15 cellular contexts compared by ENCODE assay signal in the genomic region with DNA sequence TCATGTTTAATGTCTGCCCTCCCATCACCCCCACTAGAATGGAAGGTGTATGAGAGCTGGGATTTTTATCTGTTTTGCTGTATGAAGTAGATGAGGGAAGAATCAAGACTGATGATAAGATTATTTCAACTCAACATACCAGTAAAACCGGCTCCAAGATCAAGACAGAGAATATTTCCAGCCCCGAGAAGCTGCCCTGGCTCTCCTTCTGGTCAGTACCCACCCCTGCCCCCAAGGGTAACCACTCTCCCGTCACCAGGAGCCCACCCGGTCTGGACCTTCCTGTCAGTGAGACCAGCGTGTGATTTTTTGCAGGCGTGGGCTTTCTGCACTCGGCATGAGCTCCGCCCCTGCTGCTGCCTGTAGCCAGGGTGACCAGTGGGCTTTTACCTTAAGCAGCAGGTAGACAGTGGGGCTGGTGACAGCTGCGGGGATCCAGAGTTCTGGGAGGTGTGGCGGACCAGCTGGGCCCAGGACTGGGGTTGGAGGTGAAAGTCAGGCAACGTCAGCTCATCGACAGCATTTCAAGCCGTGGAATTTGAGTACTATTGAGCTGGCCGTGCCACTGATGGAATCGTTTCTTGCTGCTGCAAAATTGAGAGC. TPM values are rescaled to one million over a fixed set of nuclear protein-coding genes. Genes with fewer than 3 reads are reported as not detected.
DNase-seq lines count a peak whose midpoint lies in the region; ATAC-seq and TF ChIP-seq lines count a peak whose summit lies in the region.
"Had no signal": no experiment of that assay in that cellular context is flagged by ENCODE, and none has a peak within 500 bp of the region (broad histone marks: within the 10 kb centered on the region; RNA-seq: fewer than 3 reads in every experiment).

No MANE protein-coding gene starts in this region.

- no peaks in the 10 kb centered on the region for H3K79me1 ChIP-seq in mesendoderm (ENCODE audit: low read length)

- no peak overlapping the region for H3K4ac ChIP-seq in mesendoderm (ENCODE audit: low read depth, low read length)

- no peak for ATAC-seq in activated naive CD8-positive, alpha-beta T cell treated with anti-CD3 and anti-CD28 coated beads, Interleukin-2, amount 10 ng/mL, durations not matched to agents 7 days and 5 days (ENCODE audit: low read depth)
- no peak for ATAC-seq in activated naive CD8-positive, alpha-beta T cell treated with anti-CD3 and anti-CD28 coated beads, Interleukin-2, amount 50 U/mL, for 24 hours
- no peak for ATAC-seq in HG03045 (IDR thresholded peaks at IDR 0.05; ENCODE audit: unreplicated experiment)
- ATAC-seq in left ventricle myocardium superior, result no peak

- peak overlapping the region; percentile 34 for H3K27ac Mint-ChIP-seq in activated naive CD8-positive, alpha-beta T cell treated with anti-CD3 and anti-CD28 coated beads, Interleukin-2, amount 10 ng/mL, durations not matched to agents 7 days and 5 days
- H3K27ac Mint-ChIP-seq in activated naive CD8-positive, alpha-beta T cell treated with anti-CD3 and anti-CD28 coated beads, Interleukin-2, amount 50 U/mL, for 24 hours, result no peak overlapping the region

- intact Hi-C loops in left ventricle myocardium superior (cut with micrococcal nuclease), result loop anchor here (10.0 kb wide), 1 partner anchor 59 kb away; no protein-coding TSS in a partner anchor

- H3K36me3 ChIP-seq in mesendoderm (ENCODE audit: control insufficient read depth, insufficient read depth, low read length), result no peaks in the 10 kb centered on the region
- H3K36me3 ChIP-seq in subcutaneous abdominal adipose tissue (ENCODE audit: control insufficient read depth in 5 of 5, insufficient read depth in 5 of 5, low read length in 5 of 5), result no peaks in the 10 kb centered on the region
- H3K36me3 ChIP-seq: Peyer's patch had no signal

- H3K4me3 Mint-ChIP-seq in activated naive CD8-positive, alpha-beta T cell treated with anti-CD3 and anti-CD28 coated beads, Interleukin-2, amount 10 ng/mL, durations not matched to agents 7 days and 5 days, result no peak overlapping the region
- H3K4me3 Mint-ChIP-seq in activated naive CD8-positive, alpha-beta T cell treated with anti-CD3 and anti-CD28 coated beads, Interleukin-2, amount 50 U/mL, for 24 hours, result no peak overlapping the region

- peaks cover 10% of the 10 kb centered on the region for H3K27me3 Mint-ChIP-seq in activated naive CD8-positive, alpha-beta T cell treated with anti-CD3 and anti-CD28 coated beads, Interleukin-2, amount 10 ng/mL, durations not matched to agents 7 days and 5 days
- peaks cover 12% of the 10 kb centered on the region for H3K27me3 Mint-ChIP-seq in activated naive CD8-positive, alpha-beta T cell treated with anti-CD3 and anti-CD28 coated beads, Interleukin-2, amount 50 U/mL, for 24 hours

- H3K9ac ChIP-seq in mesendoderm (ENCODE audit: low read length) (no peak overlapping the region), subcutaneous abdominal adipose tissue (ENCODE audit: low read length in 5 of 5) (no peak overlapping the region)

- H3K4me3 ChIP-seq in mesendoderm (ENCODE audit: low read length) (no peak overlapping the region), subcutaneous abdominal adipose tissue (ENCODE audit: low read depth in 1 of 5, low read length in 5 of 5) (no peak overlapping the region)
- H3K4me3 ChIP-seq: Peyer's patch had no signal

- no peak overlapping the region for H3K56ac ChIP-seq in mesendoderm (ENCODE audit: low read length)

- TF ChIP-seq CTCF in VCaP (conservative IDR thresholded peaks at IDR 0.05), result no peak

- H3K4me1 ChIP-seq in mesendoderm (ENCODE audit: control insufficient read depth, low read depth, low read length) (peaks cover 4% of the 10 kb centered on the region), subcutaneous abdominal adipose tissue (ENCODE audit: control insufficient read depth in 5 of 5, insufficient read depth in 5 of 5, low read length in 5 of 5) (peaks cover 4 to 64% (median 55%) of the 10 kb centered on the region in 5 donors)

- no peaks in the 10 kb centered on the region for H3K9me3 Mint-ChIP-seq in activated naive CD8-positive, alpha-beta T cell treated with anti-CD3 and anti-CD28 coated beads, Interleukin-2, amount 10 ng/mL, durations not matched to agents 7 days and 5 days
- H3K9me3 Mint-ChIP-seq in activated naive CD8-positive, alpha-beta T cell treated with anti-CD3 and anti-CD28 coated beads, Interleukin-2, amount 50 U/mL, for 24 hours, result no peaks in the 10 kb centered on the region

- no peaks in the 10 kb centered on the region for H3K9me3 ChIP-seq in subcutaneous abdominal adipose tissue (ENCODE audit: control insufficient read depth in 5 of 5, low read length in 5 of 5)
- H3K9me3 ChIP-seq: Peyer's patch had no signal

- no peak overlapping the region for H4K8ac ChIP-seq in mesendoderm (ENCODE audit: low read depth, low read length)

- no peak overlapping the region for H4K5ac ChIP-seq in mesendoderm (ENCODE audit: low read length)

- no peak overlapping the region for H2BK15ac ChIP-seq in mesendoderm (replicated peaks; ENCODE audit: low read depth)

- DNase-seq in activated naive CD8-positive, alpha-beta T cell treated with anti-CD3 and anti-CD28 coated beads, Interleukin-2, amount 10 ng/mL, durations not matched to agents 7 days and 5 days, result no peak
- no peak for DNase-seq in activated naive CD8-positive, alpha-beta T cell treated with anti-CD3 and anti-CD28 coated beads, Interleukin-2, amount 50 U/mL, for 24 hours
- DNase-seq in mesendoderm (no peak), retina (no peak), left ventricle myocardium superior (no peak)
- DNase-seq: 8988T, Kasumi-1, NCI-H187 treated with DMSO at 0.1 percent for 48 hours, NCI-H774, Peyer's patch, SIG-M5 had no signal

- H2BK5ac ChIP-seq in mesendoderm (ENCODE audit: low read length), result no peak overlapping the region

- H3K4me1 Mint-ChIP-seq in activated naive CD8-positive, alpha-beta T cell treated with anti-CD3 and anti-CD28 coated beads, Interleukin-2, amount 10 ng/mL, durations not matched to agents 7 days and 5 days, result peaks cover 2% of the 10 kb centered on the region
- no peaks in the 10 kb centered on the region for H3K4me1 Mint-ChIP-seq in activated naive CD8-positive, alpha-beta T cell treated with anti-CD3 and anti-CD28 coated beads, Interleukin-2, amount 50 U/mL, for 24 hours

- no CpG with 5 or more reads among the region's 15 CpGs for WGBS in mesendoderm (ENCODE audit: extremely low coverage, insufficient coverage, low lambda C conversion rate)

- H3K18ac ChIP-seq in mesendoderm (ENCODE audit: low read length), result no peak overlapping the region

- no peak overlapping the region for H2AK5ac ChIP-seq in mesendoderm (ENCODE audit: low read length)

- H2BK120ac ChIP-seq in mesendoderm (ENCODE audit: low read depth, low read length), result no peak overlapping the region

- H3K4me2 ChIP-seq in mesendoderm (ENCODE audit: low read length), result no peak overlapping the region

- H3K27ac ChIP-seq in VCaP, result peak overlapping the region; percentile 84
- no peak overlapping the region for H3K27ac ChIP-seq in mesendoderm (ENCODE audit: low read depth, low read length)
- peak overlapping the region; percentile 16 for H3K27ac ChIP-seq in subcutaneous abdominal adipose tissue (ENCODE audit: low read depth, low read length)

- no peaks in the 10 kb centered on the region for H3K27me3 ChIP-seq in mesendoderm (ENCODE audit: insufficient read depth, low read length, poor library complexity)
- peaks cover 0 to 12% (median 4%) of the 10 kb centered on the region in 5 donors for H3K27me3 ChIP-seq in subcutaneous abdominal adipose tissue (ENCODE audit: control insufficient read depth in 5 of 5, insufficient read depth in 4 of 5, low read length in 5 of 5)
- H3K27me3 ChIP-seq: Peyer's patch had no signal

- no peaks in the 10 kb centered on the region for H3K36me3 Mint-ChIP-seq in activated naive CD8-positive, alpha-beta T cell treated with anti-CD3 and anti-CD28 coated beads, Interleukin-2, amount 10 ng/mL, durations not matched to agents 7 days and 5 days
- H3K36me3 Mint-ChIP-seq in activated naive CD8-positive, alpha-beta T cell treated with anti-CD3 and anti-CD28 coated beads, Interleukin-2, amount 50 U/mL, for 24 hours (ENCODE audit: low read depth), result no peaks in the 10 kb centered on the region

- POLR2A ChIA-PET in activated naive CD8-positive, alpha-beta T cell treated with anti-CD3 and anti-CD28 coated beads, Interleukin-2, amount 10 ng/mL, durations not matched to agents 7 days and 5 days (lab: Charles Lee), result no interaction called here

- no peaks in the 10 kb centered on the region for H3K79me2 ChIP-seq in mesendoderm (ENCODE audit: control insufficient read depth, insufficient read depth, low read length)

- peak overlapping the region; percentile 45 for H3K23ac ChIP-seq in mesendoderm (ENCODE audit: low read length)

RNA-seq across cellular contexts. Expression of gene RPL3, which starts 25.6 kb away (rescaled TPM):
- total RNA-seq in activated naive CD8-positive, alpha-beta T cell treated with anti-CD3 and anti-CD28 coated beads, Interleukin-2, amount 10 ng/mL, durations not matched to agents 7 days and 5 days, result 1,000 to 10,000 TPM; 1,927 to 2,015 TPM
- 2,149 TPM for polyA plus RNA-seq in mesendoderm (2013, experiment 1 of 2)
- polyA plus RNA-seq in mesendoderm (2013, experiment 2 of 2), result 2,158 TPM
- 319 TPM for total RNA-seq in left ventricle myocardium superior

RNA-seq across cellular contexts. Expression of gene PDGFB, which starts 49.1 kb away (rescaled TPM):
- total RNA-seq in activated naive CD8-positive, alpha-beta T cell treated with anti-CD3 and anti-CD28 coated beads, Interleukin-2, amount 10 ng/mL, durations not matched to agents 7 days and 5 days, result 1 to 10 TPM; 7.2 to 7.9 TPM
- polyA plus RNA-seq in mesendoderm (2013, experiment 1 of 2), result 3.6 TPM
- 3.7 TPM for polyA plus RNA-seq in mesendoderm (2013, experiment 2 of 2)
- total RNA-seq in left ventricle myocardium superior, result 19.9 TPM
- total RNA-seq: NCI-H460 had no signal

RNA-seq across cellular contexts. Expression of gene SYNGR1, which starts 55.9 kb away (rescaled TPM):
- total RNA-seq in activated naive CD8-positive, alpha-beta T cell treated with anti-CD3 and anti-CD28 coated beads, Interleukin-2, amount 10 ng/mL, durations not matched to agents 7 days and 5 days, result 10 to 100 TPM; 27.1 to 31.6 TPM
- 10.5 TPM for polyA plus RNA-seq in mesendoderm (2013, experiment 1 of 2)
- polyA plus RNA-seq in mesendoderm (2013, experiment 2 of 2), result 10.0 TPM
- 41.3 TPM for total RNA-seq in left ventricle myocardium superior
